ENCODE assay signal across 1 cellular context in genomic region chr9:97788763-97789663, GRCh38.
A peak's percentile ranks its signal among the peaks of the same experiment; 100 is the strongest.
TF ChIP-seq lines count a peak whose summit lies in the region.

No MANE protein-coding gene starts in this region.

TF ChIP-seq in A549, 52 proteins besides CTCF, POLR2A, EP300 and RAD21 (continued from another document):
- TF ChIP-seq RNF2 (IDR thresholded peaks at IDR 0.05; ENCODE audit: borderline replicate concordance, low read depth) = no peak
- peak; percentile 73 for TF ChIP-seq MAX (IDR thresholded peaks at IDR 0.05)
- no peak for TF ChIP-seq JUN (IDR thresholded peaks at IDR 0.05)
- no peak for TF ChIP-seq MAFK (IDR thresholded peaks at IDR 0.05; ENCODE audit: partially characterized antibody)
- TF ChIP-seq RFX5 (IDR thresholded peaks at IDR 0.05) = no peak
- TF ChIP-seq PHF8 (IDR thresholded peaks at IDR 0.05; ENCODE audit: borderline replicate concordance, low read depth) = no peak
- no peak for TF ChIP-seq ESRRA (IDR thresholded peaks at IDR 0.05; ENCODE audit: borderline replicate concordance, low read length)
- no peak for TF ChIP-seq CHD2 (IDR thresholded peaks at IDR 0.05; ENCODE audit: low read length, partially characterized antibody)
TF ChIP-seq in A549: peak in this region for 5.
